8 cellular contexts compared by ENCODE assay signal in genomic region chr4:4089716-4090419, GRCh38.
A peak's percentile ranks its signal among the peaks of the same experiment; 100 is the strongest.
DNase-seq lines count a peak whose midpoint lies in the region; FAIRE-seq and TF ChIP-seq lines count a peak whose summit lies in the region.
"Not testable (repeated sequence)": the region's sequence is repeated elsewhere in the genome, so short reads cannot be mapped to it uniquely, and the experiment has no call there.

No MANE protein-coding gene starts in this region.

- not testable (repeated sequence) for H2BK20ac ChIP-seq in H1 (ENCODE audit: low read length)

- H3K14ac ChIP-seq in H1 (ENCODE audit: insufficient read length) = not testable (repeated sequence)

- not testable (repeated sequence) for TF ChIP-seq CTCF in Caco-2 (IDR thresholded peaks at IDR 0.05; ENCODE audit: insufficient read depth in 1 of 2, low read depth in 1 of 2, low read length in 1 of 2, severe bottlenecking in 1 of 2, unreplicated experiment in 1 of 2); H1 (IDR thresholded peaks at IDR 0.05; ENCODE audit: control extremely low read depth in 1 of 3, insufficient read depth in 1 of 3, low read depth in 1 of 3, low read length in 3 of 3); testis (IDR thresholded peaks at IDR 0.05)

- not testable (repeated sequence) for H3K36me3 ChIP-seq in Caco-2 (ENCODE audit: control insufficient read depth, insufficient read depth, low read length); GM23248 (ENCODE audit: low read depth); H1 (ENCODE audit: control insufficient read depth in 2 of 4, insufficient read depth in 4 of 4, low read length in 3 of 4); testis (ENCODE audit: low read depth, missing control alignments)

- not testable (repeated sequence) for H4K91ac ChIP-seq in H1 (replicated peaks; ENCODE audit: insufficient read length, low read length)

- not testable (repeated sequence) for H3K56ac ChIP-seq in H1 (replicated peaks; ENCODE audit: insufficient read length, low read depth, low read length)

- H3K27me3 ChIP-seq in Caco-2 (replicated peaks; ENCODE audit: control insufficient read depth, insufficient read depth, low read length); GM23248 (replicated peaks; ENCODE audit: insufficient read depth); H1 (replicated peaks in 1 of 4; ENCODE audit: control insufficient read depth in 3 of 4, extremely low read depth in 1 of 4, insufficient read depth in 3 of 4, low read length in 3 of 4); testis: not testable (repeated sequence)

- not testable (repeated sequence) for H4K8ac ChIP-seq in H1 (ENCODE audit: extremely low read depth, insufficient read depth, low read length)

- not testable (repeated sequence) for TF ChIP-seq POLR2A in H1 (IDR thresholded peaks at IDR 0.05; ENCODE audit: control extremely low read depth in 1 of 2, low read depth in 2 of 2, low read length in 2 of 2); testis (IDR thresholded peaks at IDR 0.05)

- H3K4me3 Mint-ChIP-seq in Caco-2 (ENCODE audit: unreplicated experiment) = peak overlapping the region; percentile 50

- H3K27me3 Mint-ChIP-seq in Caco-2 (ENCODE audit: insufficient read depth, unreplicated experiment) = not testable (repeated sequence)

- not testable (repeated sequence) for H2BK5ac ChIP-seq in H1 (ENCODE audit: low read depth, low read length)

- 0 out of 2 replicates have a peak overlapping the region, but pooled peaks have one; percentile 65 for H2AK5ac ChIP-seq in H1 (ENCODE audit: low read depth, low read length)

- not testable (repeated sequence) for H3K79me2 ChIP-seq in GM23248 (ENCODE audit: insufficient read depth); H1 (ENCODE audit: control insufficient read depth in 1 of 2, insufficient read depth in 2 of 2, low read length in 2 of 2)

- not testable (repeated sequence) for H3K23ac ChIP-seq in H1 (ENCODE audit: insufficient read length)

- not testable (repeated sequence) for H3K36me3 Mint-ChIP-seq in Caco-2 (ENCODE audit: insufficient read depth, unreplicated experiment)

- not testable (repeated sequence) for H2AFZ ChIP-seq in GM23248; H1 (ENCODE audit: low read length)

- not testable (repeated sequence) for H3K27ac ChIP-seq in GM23248; H1 (ENCODE audit: low read depth, low read length); testis

- not testable (repeated sequence) for H3K9me2 ChIP-seq in GM23248 (ENCODE audit: insufficient read depth)

- not testable (repeated sequence) for H3F3A ChIP-seq in GM23248 (ENCODE audit: insufficient read depth)

- H3K23me2 ChIP-seq in H1 (ENCODE audit: low read depth, low read length) = not testable (repeated sequence)

- H3K79me1 ChIP-seq in H1 (ENCODE audit: low read depth, low read length) = not testable (repeated sequence)

- TF ChIP-seq RAD21 in H1 (IDR thresholded peaks at IDR 0.05 in 1 of 2, conservative IDR thresholded peaks at IDR 0.05 in 1 of 2; ENCODE audit: low read depth in 2 of 2, low read length in 2 of 2) = not testable (repeated sequence)

- H3K18ac ChIP-seq in H1 (ENCODE audit: extremely low read depth, low read length) = not testable (repeated sequence)

- not testable (repeated sequence) for BruUV-seq in Caco-2 (replicated peaks; lab: Mats Ljungman, UMichigan)

- H3K4me2 ChIP-seq in GM23248 (ENCODE audit: unreplicated experiment); H1 (ENCODE audit: insufficient read depth in 1 of 2, low read depth in 2 of 2, low read length in 2 of 2): not testable (repeated sequence)

- not testable (repeated sequence) for H3K4ac ChIP-seq in H1 (replicated peaks; ENCODE audit: insufficient read length, low read depth, low read length)

- CTCF ChIA-PET in Caco-2 (lab: Charles Lee) = not testable (repeated sequence)
- CTCF ChIA-PET in H1 (lab: Charles Lee; ENCODE audit: partially characterized antibody) = interaction anchor here (0.9 to 1.1 kb wide), 4 partner anchors 17 to 139 kb away, joined by 3 to 5 read pairs (median 4); no protein-coding TSS in a partner anchor

- H3K9me3 ChIP-seq in Caco-2; GM23248 (ENCODE audit: low read depth); H1 (ENCODE audit: insufficient read depth in 2 of 2, low read depth in 1 of 2, low read length in 1 of 2); testis: not testable (repeated sequence)

- peak overlapping the region; percentile 43; the same call in 1 of the 2 replicates for H2BK12ac ChIP-seq in H1 (ENCODE audit: low read depth, low read length)

- 32 to 34% methylated on average over 7 of the region's 7 CpGs for WGBS in GM23248 (ENCODE audit: low coverage in 1 of 2, low lambda C conversion rate in 2 of 2, missing lambda C conversion rate in 2 of 2), 2 experiments
- 80% methylated on average over 7 of the region's 7 CpGs; no CpG with 5 or more reads in 1 of the 2 experiments for WGBS in H1 (ENCODE audit: extremely low coverage in 1 of 2, insufficient coverage in 1 of 2, insufficient read length in 1 of 2, insufficient replicate concordance in 2 of 2, low coverage in 1 of 2, low lambda C conversion rate in 2 of 2, missing lambda C conversion rate in 1 of 2), 2 experiments
- WGBS in testis, 2 donors = 31 to 39% methylated on average over 7 of the region's 7 CpGs

- POLR2A ChIA-PET in Caco-2 (lab: Charles Lee); H1 (lab: Charles Lee; ENCODE audit: partially characterized antibody): not testable (repeated sequence)

- H3K4me1 Mint-ChIP-seq in Caco-2 (ENCODE audit: low read depth, unreplicated experiment) = not testable (repeated sequence)

- in situ Hi-C loops in GM23248 (cut with MboI) = not testable (repeated sequence)

- not testable (repeated sequence) for H2BK120ac ChIP-seq in H1 (replicated peaks; ENCODE audit: low read depth, low read length)

- H3K9me3 Mint-ChIP-seq in Caco-2 (ENCODE audit: unreplicated experiment) = not testable (repeated sequence)

- intact Hi-C loops in Caco-2 (cut with micrococcal nuclease; ENCODE audit: unreplicated experiment) = loop anchor here (10.0 kb wide), 1 partner anchor 85 kb away; no protein-coding TSS in a partner anchor
- intact Hi-C loops in testis (cut with DNase I; ENCODE audit: low total_unique reads) = not testable (repeated sequence)

- H3K4me3 ChIP-seq in Caco-2 (ENCODE audit: low read depth, low read length); GM23248; H1 (ENCODE audit: extremely low read depth in 1 of 4, insufficient read depth in 2 of 4, low read depth in 3 of 4, low read length in 4 of 4); testis: not testable (repeated sequence)

- H4K5ac ChIP-seq in H1 (ENCODE audit: insufficient read length, low read depth, low read length) = not testable (repeated sequence)

- TF ChIP-seq EP300 in H1 (IDR thresholded peaks at IDR 0.05; ENCODE audit: borderline replicate concordance in 1 of 2, low read depth in 2 of 2, low read length in 2 of 2) = not testable (repeated sequence)

- not testable (repeated sequence) for H2BK15ac ChIP-seq in H1 (ENCODE audit: low read length)

- not testable (repeated sequence) for H3K27ac Mint-ChIP-seq in Caco-2 (ENCODE audit: unreplicated experiment)

- not testable (repeated sequence) for H3K9ac ChIP-seq in GM23248; H1 (replicated peaks in 1 of 4; ENCODE audit: extremely low read depth in 1 of 4, low read depth in 3 of 4, low read length in 3 of 4)

- not testable (repeated sequence) for H4K20me1 ChIP-seq in GM23248 (ENCODE audit: insufficient read depth); H1 (replicated peaks in 1 of 2; ENCODE audit: control insufficient read depth in 1 of 2, insufficient read depth in 2 of 2, low read length in 2 of 2)

- FAIRE-seq in H1 (lab: Jason Lieb, UNC) = not testable (repeated sequence)

- not testable (repeated sequence) for H3K4me1 ChIP-seq in Caco-2; GM23248 (ENCODE audit: insufficient read depth); H1 (replicated peaks in 1 of 4; ENCODE audit: control insufficient read depth in 3 of 4, insufficient read depth in 4 of 4, low read length in 3 of 4); testis

- DNase-seq in Caco-2 = peak; percentile 52 to 76
- peak; percentile 35 for DNase-seq in GM23248
- peak; percentile 40 for DNase-seq in M059J (ENCODE audit: low read depth)
- DNase-seq in amniotic epithelial cell (ENCODE audit: low read depth) = peak; percentile 3
- DNase-seq in H1 (ENCODE audit: low read depth in 1 of 2, low spot score in 2 of 2) = not testable (repeated sequence)
- DNase-seq in iris pigment epithelial cell (ENCODE audit: low read depth) = peak; percentile 13
- peak; percentile 66 for DNase-seq in mucosa of gallbladder (ENCODE audit: low spot score)
- peak; percentile 19 for DNase-seq in testis
